In genomic region chr15:44728232-44728575, GRCh38 we compare ENCODE assay signal across 8 cellular contexts. TPM values are rescaled to one million over a fixed set of nuclear protein-coding genes. Genes with fewer than 3 reads are reported as not detected.
DNase-seq lines count a peak whose midpoint lies in the region; ATAC-seq and TF ChIP-seq lines count a peak whose summit lies in the region.
"Not testable (repeated sequence)": the region's sequence is repeated elsewhere in the genome, so short reads cannot be mapped to it uniquely, and the experiment has no call there.

No MANE protein-coding gene starts in this region.

- H3K27me3 ChIP-seq in AG04450 (ENCODE audit: control insufficient read depth, insufficient read depth, low read length); Panc1 (ENCODE audit: control insufficient read depth, insufficient read depth, low read length); right cardiac atrium (ENCODE audit: control insufficient read depth, insufficient read depth); smooth muscle cell (ENCODE audit: low read depth): not testable (repeated sequence)

- peak overlapping the region; percentile 86 for H3K4me2 ChIP-seq in smooth muscle cell

- H3K4me3 ChIP-seq in AG04450 (ENCODE audit: low read depth, low read length) = peak overlapping the region; percentile 83
- peak overlapping the region; percentile 91 to 96 for H3K4me3 ChIP-seq in Panc1 (ENCODE audit: low read depth in 2 of 2, low read length in 2 of 2)
- peak overlapping the region; percentile 51 for H3K4me3 ChIP-seq in right cardiac atrium (ENCODE audit: low read length)
- H3K4me3 ChIP-seq in smooth muscle cell = peak overlapping the region; percentile 65

- not testable (repeated sequence) for H3K9me3 ChIP-seq in AG04450 (ENCODE audit: control insufficient read depth, insufficient read depth, low read length); Panc1 (ENCODE audit: control insufficient read depth, insufficient read depth, low read depth, low read length); right cardiac atrium (ENCODE audit: control insufficient read depth, low read length); smooth muscle cell (replicated peaks; ENCODE audit: low read depth)

- peak overlapping the region; percentile 99 for H3K27ac Mint-ChIP-seq in activated naive CD4-positive, alpha-beta T cell treated with anti-CD3 and anti-CD28 coated beads for 36 hours
- H3K27ac Mint-ChIP-seq in dendritic cell treated with granulocyte-macrophage colony-stimulating factor and Interleukin-4, amounts not matched to agents 40 ng/mL and 50 ng/mL, for 4 days = peak overlapping the region; percentile 98
- peak overlapping the region; percentile 96 to 99 (median 99) for H3K27ac Mint-ChIP-seq in naive B cell

- not testable (repeated sequence) for DNase-seq in AG04450 (ENCODE audit: low read depth, low spot score); Panc1 (ENCODE audit: low read depth, low spot score); activated naive CD4-positive, alpha-beta T cell treated with anti-CD3 and anti-CD28 coated beads for 36 hours; right cardiac atrium; naive B cell; smooth muscle cell (lab: John Stamatoyannopoulos, UW; ENCODE audit: unreplicated experiment)

- not testable (repeated sequence) for H2AFZ ChIP-seq in smooth muscle cell (ENCODE audit: low read depth)

- not testable (repeated sequence) for H3K27me3 Mint-ChIP-seq in activated naive CD4-positive, alpha-beta T cell treated with anti-CD3 and anti-CD28 coated beads for 36 hours (ENCODE audit: low read depth); dendritic cell treated with granulocyte-macrophage colony-stimulating factor and Interleukin-4, amounts not matched to agents 40 ng/mL and 50 ng/mL, for 4 days; naive B cell

- H3K36me3 ChIP-seq in Panc1 (ENCODE audit: control insufficient read depth, insufficient read depth, low read length); smooth muscle cell (ENCODE audit: low read depth): not testable (repeated sequence)

- 68% methylated on average over 5 of the region's 5 CpGs for WGBS in right cardiac atrium
- WGBS in smooth muscle cell (ENCODE audit: low lambda C conversion rate) = 44% methylated on average over 5 of the region's 5 CpGs

- H3K79me2 ChIP-seq in smooth muscle cell (ENCODE audit: low read depth) = not testable (repeated sequence)

- in situ Hi-C loops in Panc1 (cut with HindIII; ENCODE audit: low pct_unique_long_range_greater_than_20kb, low sequenced_read_pairs) = not testable (repeated sequence)

- peak overlapping the region; percentile 95 for H3K27ac ChIP-seq in AG04450 (ENCODE audit: low read depth, low read length)
- H3K27ac ChIP-seq in Panc1 (ENCODE audit: low read length) = peak overlapping the region; percentile 99
- H3K27ac ChIP-seq in right cardiac atrium (ENCODE audit: low read length) = peak overlapping the region; percentile 98
- H3K27ac ChIP-seq in smooth muscle cell (ENCODE audit: low read depth) = peak overlapping the region; percentile 83

- CTCF ChIA-PET in AG04450 (lab: Charles Lee) (interaction anchor here (1.0 to 7.2 kb wide), 3 partner anchors 10 to 64 kb away, joined by 14 to 41 read pairs (median 34); partner anchors contain the start of genes B2M and SPG11), Panc1 (lab: Charles Lee) (interaction anchor here (1.0 to 1.6 kb wide), 2 partner anchors 10 to 15 kb away, joined by 3 to 26 read pairs; no protein-coding TSS in a partner anchor)
- CTCF ChIA-PET in activated naive CD4-positive, alpha-beta T cell treated with anti-CD3 and anti-CD28 coated beads for 36 hours (lab: Charles Lee) = interaction anchor here (1.4 to 8.3 kb wide), 5 partner anchors 7 to 64 kb away, joined by 3 to 110 read pairs (median 31); partner anchors contain the start of genes B2M, PATL2, SPG11 and TRIM69

- not testable (repeated sequence) for H3K9me3 Mint-ChIP-seq in activated naive CD4-positive, alpha-beta T cell treated with anti-CD3 and anti-CD28 coated beads for 36 hours; dendritic cell treated with granulocyte-macrophage colony-stimulating factor and Interleukin-4, amounts not matched to agents 40 ng/mL and 50 ng/mL, for 4 days; naive B cell

- H3K4me3 Mint-ChIP-seq in activated naive CD4-positive, alpha-beta T cell treated with anti-CD3 and anti-CD28 coated beads for 36 hours = peak overlapping the region; percentile 97
- H3K4me3 Mint-ChIP-seq in dendritic cell treated with granulocyte-macrophage colony-stimulating factor and Interleukin-4, amounts not matched to agents 40 ng/mL and 50 ng/mL, for 4 days = peak overlapping the region; percentile 99
- peak overlapping the region; percentile 92 to 100 (median 98) for H3K4me3 Mint-ChIP-seq in naive B cell

- BruUV-seq in Panc1 (replicated peaks; lab: Mats Ljungman, UMichigan) = TSS peak; percentile 95

- peaks cover 67% of the 10 kb centered on the region for H3K4me1 Mint-ChIP-seq in activated naive CD4-positive, alpha-beta T cell treated with anti-CD3 and anti-CD28 coated beads for 36 hours (ENCODE audit: low read depth)
- H3K4me1 Mint-ChIP-seq in dendritic cell treated with granulocyte-macrophage colony-stimulating factor and Interleukin-4, amounts not matched to agents 40 ng/mL and 50 ng/mL, for 4 days (ENCODE audit: low read depth) = peaks cover 59% of the 10 kb centered on the region
- H3K4me1 Mint-ChIP-seq in naive B cell = peaks cover 55 to 77% (median 55%) of the 10 kb centered on the region in 3 donors

- peaks cover 25% of the 10 kb centered on the region for H3K36me3 Mint-ChIP-seq in activated naive CD4-positive, alpha-beta T cell treated with anti-CD3 and anti-CD28 coated beads for 36 hours (ENCODE audit: low read depth)
- peaks cover 28% of the 10 kb centered on the region for H3K36me3 Mint-ChIP-seq in dendritic cell treated with granulocyte-macrophage colony-stimulating factor and Interleukin-4, amounts not matched to agents 40 ng/mL and 50 ng/mL, for 4 days (ENCODE audit: low read depth)
- H3K36me3 Mint-ChIP-seq in naive B cell = not testable (repeated sequence)

- POLR2A ChIA-PET in AG04450 (lab: Yijun Ruan, JAX) = interaction anchor here (0.6 to 4.6 kb wide), 4 partner anchors 8 to 191 kb away, joined by 3 to 67 read pairs (median 6); partner anchors contain the start of genes B2M, EIF3J, PATL2 and SPG11
- POLR2A ChIA-PET in Panc1 (lab: Charles Lee) = interaction anchor here (0.6 to 5.4 kb wide), 4 partner anchors 10 to 148 kb away, joined by 3 to 28 read pairs (median 4); partner anchors contain the start of genes B2M and PATL2

- intact Hi-C loops in Panc1 (cut with micrococcal nuclease; ENCODE audit: unreplicated experiment) = not testable (repeated sequence)
- intact Hi-C loops in activated naive CD4-positive, alpha-beta T cell treated with anti-CD3 and anti-CD28 coated beads for 36 hours (cut with micrococcal nuclease) = loop anchor here (1.0 to 5.0 kb wide), 11 partner anchors 8 to 909 kb away; partner anchors contain the start of genes B2M, PATL2, SPG11 and SQOR
- intact Hi-C loops in dendritic cell treated with granulocyte-macrophage colony-stimulating factor and Interleukin-4, amounts not matched to agents 40 ng/mL and 50 ng/mL, for 4 days (cut with micrococcal nuclease) = loop anchor here (1.0 to 2.0 kb wide), 2 partner anchors 17 to 191 kb away; partner anchors contain the start of genes B2M, EIF3J and PATL2
- intact Hi-C loops in right cardiac atrium (cut with DNase I) = loop anchor here in 1 of 4 donors (2.0 kb wide), 1 partner anchor 65 kb away; the partner anchor contains the start of gene SPG11

- H3K4me1 ChIP-seq in Panc1 (ENCODE audit: control insufficient read depth, insufficient read depth, low read length) = peaks cover 43% of the 10 kb centered on the region
- H3K4me1 ChIP-seq in right cardiac atrium (ENCODE audit: control insufficient read depth, insufficient read depth, low read length); smooth muscle cell (ENCODE audit: low read depth): not testable (repeated sequence)

- H3K9ac ChIP-seq in smooth muscle cell (ENCODE audit: low read depth) = peak overlapping the region; percentile 82

- ATAC-seq in GM19438 (IDR thresholded peaks at IDR 0.05; ENCODE audit: low read depth, unreplicated experiment) (peak; percentile 1), naive B cell (ENCODE audit: low read depth in 2 of 2) (peak in 1 of 2 donors; percentile 0)
- not testable (repeated sequence) for ATAC-seq in Panc1, right cardiac atrium

- TF ChIP-seq CTCF in AG04450 (IDR thresholded peaks at IDR 0.05; ENCODE audit: low read depth, low read length); Panc1 (IDR thresholded peaks at IDR 0.05); smooth muscle cell (IDR thresholded peaks at IDR 0.05; ENCODE audit: borderline replicate concordance, insufficient read depth, poor library complexity, severe bottlenecking): not testable (repeated sequence)

- peaks cover 16% of the 10 kb centered on the region for H3F3A ChIP-seq in smooth muscle cell (ENCODE audit: low read depth)

- H4K20me1 ChIP-seq in smooth muscle cell (ENCODE audit: low read depth) = not testable (repeated sequence)

RNA-seq across cellular contexts. Expression of gene TRIM69, which starts 8.1 kb away (rescaled TPM):
- 11.9 and 16.4 TPM in 2 replicates for polyA plus RNA-seq in AG04450 (2011; rRNA removed)
- 10.1 and 15.4 TPM in 2 replicates for polyA minus RNA-seq in AG04450 (2011; rRNA and poly(A)+ RNA removed)
- 16.7 TPM for total RNA-seq in Panc1 (2021; ENCODE audit: unreplicated experiment)
- 14.9 TPM for polyA plus RNA-seq in Panc1 (2012; ENCODE audit: insufficient read length)
- total RNA-seq in activated naive CD4-positive, alpha-beta T cell treated with anti-CD3 and anti-CD28 coated beads for 36 hours = 10 to 100 TPM; 40.3 to 42.5 TPM
- 10 to 100 TPM; 46.1 to 81.4 (median 71.9) TPM for total RNA-seq in right cardiac atrium
- polyA plus RNA-seq in right cardiac atrium = 53.5 TPM
- polyA plus RNA-seq in naive B cell (ENCODE audit: low read depth in 6 of 6) = 10 to 100 TPM in 5 of 6 donors, 1 to 10 TPM in 1; 9.4 to 22.4 (median 18.1) TPM
- 4.8 and 5.3 TPM in 2 replicates for total RNA-seq in smooth muscle cell
- 2.2 and 4.2 TPM in 2 replicates for polyA plus RNA-seq in smooth muscle cell

RNA-seq across cellular contexts. Expression of gene B2M, which starts 16.9 kb away (rescaled TPM):
- 5,193 and 5,536 TPM in 2 replicates for polyA plus RNA-seq in AG04450 (2011; rRNA removed)
- 456 and 553 TPM in 2 replicates for polyA minus RNA-seq in AG04450 (2011; rRNA and poly(A)+ RNA removed)
- total RNA-seq in Panc1 (2021; ENCODE audit: unreplicated experiment) = 914 TPM
- 836 TPM for polyA plus RNA-seq in Panc1 (2012; ENCODE audit: insufficient read length)
- total RNA-seq in activated naive CD4-positive, alpha-beta T cell treated with anti-CD3 and anti-CD28 coated beads for 36 hours = 1,000 to 10,000 TPM; 5,387 to 5,703 TPM
- total RNA-seq in right cardiac atrium = 1,000 to 10,000 TPM; 1,377 to 1,599 (median 1,490) TPM
- 2,022 TPM for polyA plus RNA-seq in right cardiac atrium
- over 10,000 TPM; 15,630 to 30,116 (median 21,556) TPM for polyA plus RNA-seq in naive B cell (ENCODE audit: low read depth in 6 of 6)
- total RNA-seq in smooth muscle cell = 1,861 and 2,004 TPM in 2 replicates
- polyA plus RNA-seq in smooth muscle cell = 1,723 and 2,067 TPM in 2 replicates

RNA-seq across cellular contexts. Expression of gene PATL2, which starts 17.1 kb away (rescaled TPM):
- 0.17 and 0.50 TPM in 2 replicates for polyA plus RNA-seq in AG04450 (2011; rRNA removed)
- 0.26 and 0.28 TPM in 2 replicates for polyA minus RNA-seq in AG04450 (2011; rRNA and poly(A)+ RNA removed)
- total RNA-seq in Panc1 (2021; ENCODE audit: unreplicated experiment) = 0.49 TPM
- not detected for polyA plus RNA-seq in Panc1 (2012; ENCODE audit: insufficient read length)
- 1 to 10 TPM; 6.1 to 6.3 TPM for total RNA-seq in activated naive CD4-positive, alpha-beta T cell treated with anti-CD3 and anti-CD28 coated beads for 36 hours
- total RNA-seq in right cardiac atrium = 1 to 10 TPM; 2.4 to 6.6 (median 3.9) TPM
- 8.3 TPM for polyA plus RNA-seq in right cardiac atrium
- 10 to 100 TPM in 5 of 6 donors, 1 to 10 TPM in 1; 9.3 to 28.6 (median 20.2) TPM for polyA plus RNA-seq in naive B cell (ENCODE audit: low read depth in 6 of 6)
- not detected in 2 replicates for total RNA-seq in smooth muscle cell
- not detected in 2 replicates for polyA plus RNA-seq in smooth muscle cell
